Comparison of ENCODE assay signal across 11 cellular contexts in genomic region chr19:49924004-49924880, GRCh38.
DNase-seq lines count a peak whose midpoint lies in the region; ATAC-seq and TF ChIP-seq lines count a peak whose summit lies in the region.
"Had no signal": no experiment of that assay in that cellular context is flagged by ENCODE, and none has a peak within 500 bp of the region (broad histone marks: within the 10 kb centered on the region; RNA-seq: fewer than 3 reads in every experiment).

No MANE protein-coding gene starts in this region.

- no peak for TF ChIP-seq CTCF in nephron progenitor cell (IDR thresholded peaks at IDR 0.05)

- H3K4me3 Mint-ChIP-seq in activated naive CD8-positive, alpha-beta T cell, result peak overlapping the region; percentile 20
- no peak overlapping the region for H3K4me3 Mint-ChIP-seq in nephron progenitor cell

- no peaks in the 10 kb centered on the region for H3K27me3 Mint-ChIP-seq in activated naive CD8-positive, alpha-beta T cell
- H3K27me3 Mint-ChIP-seq in nephron progenitor cell (ENCODE audit: low read depth, poor library complexity), result peaks cover 4% of the 10 kb centered on the region

- peaks cover 46% of the 10 kb centered on the region for H3K4me1 Mint-ChIP-seq in activated naive CD8-positive, alpha-beta T cell (ENCODE audit: low read depth)
- peaks cover 62% of the 10 kb centered on the region for H3K4me1 Mint-ChIP-seq in nephron progenitor cell

- no peak overlapping the region for H3K27ac Mint-ChIP-seq in activated naive CD8-positive, alpha-beta T cell
- peak overlapping the region; percentile 81 for H3K27ac Mint-ChIP-seq in nephron progenitor cell

- ATAC-seq in HG03571 (IDR thresholded peaks at IDR 0.05; ENCODE audit: unreplicated experiment), result no peak
- no peak for ATAC-seq in GM19328 (IDR thresholded peaks at IDR 0.05; ENCODE audit: unreplicated experiment)

- no peaks in the 10 kb centered on the region for H3K9me3 Mint-ChIP-seq in activated naive CD8-positive, alpha-beta T cell (ENCODE audit: low read depth)
- no peaks in the 10 kb centered on the region for H3K9me3 Mint-ChIP-seq in nephron progenitor cell

- peaks cover 7% of the 10 kb centered on the region for H3K36me3 Mint-ChIP-seq in activated naive CD8-positive, alpha-beta T cell
- H3K36me3 Mint-ChIP-seq in nephron progenitor cell (ENCODE audit: low read depth), result peaks cover 60% of the 10 kb centered on the region

- DNase-seq in GM03348 (ENCODE audit: low spot score), result peak; percentile 33
- DNase-seq in NCI-H1436 treated with DMSO at 0.1 percent for 48 hours (lab: John Stamatoyannopoulos, UW), result peak; percentile 60
- DNase-seq in nephron progenitor cell, result no peak
- no peak for DNase-seq in NCI-H1694 treated with DMSO at 0.1 percent for 48 hours (lab: John Stamatoyannopoulos, UW)
- DNase-seq in NCI-H524 (lab: John Stamatoyannopoulos, UW), result no peak
- DNase-seq: Kasumi-1, NCI-H524 treated with DMSO at 0.1 percent for 48 hours, spleen had no signal

Comparison
In these comparisons a context has a peak if more than half of its experiments do, and no peak if none do; other contexts are left out.
1. DNase-seq: peak in GM03348 (single experiment) and NCI-H1436 treated with DMSO at 0.1 percent for 48 hours (single experiment); none in nephron progenitor cell (single experiment), NCI-H1694 treated with DMSO at 0.1 percent for 48 hours (single experiment) and NCI-H524 (0 of 2).